20 cellular contexts compared by ENCODE assay signal in genomic region chr3:4804161-4805058, GRCh38.
A peak's percentile ranks its signal among the peaks of the same experiment; 100 is the strongest.
DNase-seq lines count a peak whose midpoint lies in the region; ATAC-seq, FAIRE-seq and TF ChIP-seq lines count a peak whose summit lies in the region.
"Had no signal": no experiment of that assay in that cellular context is flagged by ENCODE, and none has a peak within 500 bp of the region (broad histone marks: within the 10 kb centered on the region; RNA-seq: fewer than 3 reads in every experiment).

No MANE protein-coding gene starts in this region.

- ATAC-seq in activated CD8-positive, alpha-beta memory T cell treated with anti-CD3 and anti-CD28 coated beads, Interleukin-2, amount 10 ng/mL, durations not matched to agents 7 days and 5 days: peak; percentile 27
- no peak for ATAC-seq in activated naive CD8-positive, alpha-beta T cell treated with anti-CD3 and anti-CD28 coated beads, Interleukin-2, amount 10 ng/mL, durations not matched to agents 7 days and 5 days (ENCODE audit: low read depth)
- ATAC-seq in pancreas: no peak
- ATAC-seq: left cardiac atrium had no signal

- no peak for FAIRE-seq in pancreas (lab: Jason Lieb, UNC)

- H3K36me3 ChIP-seq in KOPT-K1 (ENCODE audit: insufficient read depth, low read length): peaks cover 15% of the 10 kb centered on the region; the same call in 1 of the 2 replicates
- no peaks in the 10 kb centered on the region for H3K36me3 ChIP-seq in pancreas
- H3K36me3 ChIP-seq: HAP-1, SJSA1, transverse colon had no signal

- CTCF ChIA-PET in activated CD8-positive, alpha-beta memory T cell treated with anti-CD3 and anti-CD28 coated beads, Interleukin-2, amount 10 ng/mL, durations not matched to agents 7 days and 5 days (lab: Charles Lee): interaction anchor here (0.8 to 1.5 kb wide), 4 partner anchors 11 to 93 kb away, joined by 3 to 4 read pairs (median 3); no protein-coding TSS in a partner anchor
- CTCF ChIA-PET in HEK293T (lab: Yijun Ruan, JAX): no interaction called here

- no peak for DNase-seq in activated CD8-positive, alpha-beta memory T cell treated with anti-CD3 and anti-CD28 coated beads, Interleukin-2, amount 10 ng/mL, durations not matched to agents 7 days and 5 days
- DNase-seq in activated CD8-positive, alpha-beta memory T cell treated with anti-CD3 and anti-CD28 coated beads for 24 hours: no peak
- DNase-seq in activated naive CD8-positive, alpha-beta T cell treated with anti-CD3 and anti-CD28 coated beads, Interleukin-2, amount 10 ng/mL, durations not matched to agents 7 days and 5 days: no peak
- DNase-seq in posterior cingulate gyrus (peak in 6 of 10 donors; percentile 29 to 92 (median 52)), pancreas (no peak), NCI-H345 treated with DMSO at 0.1 percent for 48 hours (lab: John Stamatoyannopoulos, UW; ENCODE audit: unreplicated experiment) (no peak), HEK293T (ENCODE audit: extremely low spot score) (no peak)
- DNase-seq: central memory CD4-positive, alpha-beta T cell; DMS79; hypothalamus; left cardiac atrium; NCI-H187; NCI-H526; transverse colon had no signal

- intact Hi-C loops in posterior cingulate gyrus (cut with DNase I): no loop called here
- intact Hi-C loops in pancreas (cut with DNase I): no loop called here

- H3K27ac ChIP-seq in KOPT-K1 (ENCODE audit: low read depth, low read length, poor library complexity, severe bottlenecking) (peak overlapping the region; percentile 41), pancreas (no peak overlapping the region)
- H3K27ac ChIP-seq: right atrium auricular region, SJSA1, transverse colon had no signal

- no peak for TF ChIP-seq CTCF in pancreas (IDR thresholded peaks at IDR 0.05)

- H3K9me3 ChIP-seq in KOPT-K1 (ENCODE audit: insufficient read depth, low read length, poor library complexity, severe bottlenecking): peaks cover 7% of the 10 kb centered on the region
- no peaks in the 10 kb centered on the region for H3K9me3 ChIP-seq in pancreas
- H3K9me3 ChIP-seq: HAP-1, right atrium auricular region, SJSA1, transverse colon had no signal

- H3K4me1 Mint-ChIP-seq in activated CD8-positive, alpha-beta memory T cell treated with anti-CD3 and anti-CD28 coated beads, Interleukin-2, amount 10 ng/mL, durations not matched to agents 7 days and 5 days: peaks cover 51% of the 10 kb centered on the region
- peaks cover 19% of the 10 kb centered on the region for H3K4me1 Mint-ChIP-seq in activated naive CD8-positive, alpha-beta T cell treated with anti-CD3 and anti-CD28 coated beads, Interleukin-2, amount 10 ng/mL, durations not matched to agents 7 days and 5 days
- H3K4me1 Mint-ChIP-seq: mesothelial cell of epicardium had no signal

- H3K4me3 ChIP-seq in pancreas: no peak overlapping the region
- H3K4me3 ChIP-seq: HAP-1, right atrium auricular region, SJSA1, transverse colon had no signal

- no peaks in the 10 kb centered on the region for H3K9me3 Mint-ChIP-seq in activated CD8-positive, alpha-beta memory T cell treated with anti-CD3 and anti-CD28 coated beads, Interleukin-2, amount 10 ng/mL, durations not matched to agents 7 days and 5 days (ENCODE audit: low read depth)
- H3K9me3 Mint-ChIP-seq in activated naive CD8-positive, alpha-beta T cell treated with anti-CD3 and anti-CD28 coated beads, Interleukin-2, amount 10 ng/mL, durations not matched to agents 7 days and 5 days: peaks cover 7% of the 10 kb centered on the region
- H3K9me3 Mint-ChIP-seq: CD14-positive monocyte, mesothelial cell of epicardium had no signal

- 94 to 97% methylated on average over 14 of the region's 14 CpGs for WGBS in pancreas, 2 donors

- POLR2A ChIA-PET in activated naive CD8-positive, alpha-beta T cell treated with anti-CD3 and anti-CD28 coated beads, Interleukin-2, amount 10 ng/mL, durations not matched to agents 7 days and 5 days (lab: Charles Lee): no interaction called here
- POLR2A ChIA-PET in HEK293T (lab: Yijun Ruan, JAX): no interaction called here

- H3K4me1 ChIP-seq in pancreas: peaks cover 5 to 10% (median 8%) of the 10 kb centered on the region in 3 donors
- H3K4me1 ChIP-seq: HAP-1, transverse colon had no signal

- no peaks in the 10 kb centered on the region for H3K27me3 Mint-ChIP-seq in activated CD8-positive, alpha-beta memory T cell treated with anti-CD3 and anti-CD28 coated beads, Interleukin-2, amount 10 ng/mL, durations not matched to agents 7 days and 5 days
- H3K27me3 Mint-ChIP-seq in activated naive CD8-positive, alpha-beta T cell treated with anti-CD3 and anti-CD28 coated beads, Interleukin-2, amount 10 ng/mL, durations not matched to agents 7 days and 5 days: no peaks in the 10 kb centered on the region

- peaks cover 89% of the 10 kb centered on the region for H3K36me3 Mint-ChIP-seq in activated CD8-positive, alpha-beta memory T cell treated with anti-CD3 and anti-CD28 coated beads, Interleukin-2, amount 10 ng/mL, durations not matched to agents 7 days and 5 days
- peaks cover 83% of the 10 kb centered on the region for H3K36me3 Mint-ChIP-seq in activated naive CD8-positive, alpha-beta T cell treated with anti-CD3 and anti-CD28 coated beads, Interleukin-2, amount 10 ng/mL, durations not matched to agents 7 days and 5 days

- H3K4me3 Mint-ChIP-seq in activated CD8-positive, alpha-beta memory T cell treated with anti-CD3 and anti-CD28 coated beads, Interleukin-2, amount 10 ng/mL, durations not matched to agents 7 days and 5 days: no peak overlapping the region
- H3K4me3 Mint-ChIP-seq in activated naive CD8-positive, alpha-beta T cell treated with anti-CD3 and anti-CD28 coated beads, Interleukin-2, amount 10 ng/mL, durations not matched to agents 7 days and 5 days: no peak overlapping the region
- H3K4me3 Mint-ChIP-seq: CD14-positive monocyte, mesothelial cell of epicardium had no signal

- peak overlapping the region; percentile 84 for H3K27ac Mint-ChIP-seq in activated CD8-positive, alpha-beta memory T cell treated with anti-CD3 and anti-CD28 coated beads, Interleukin-2, amount 10 ng/mL, durations not matched to agents 7 days and 5 days
- H3K27ac Mint-ChIP-seq in activated naive CD8-positive, alpha-beta T cell treated with anti-CD3 and anti-CD28 coated beads, Interleukin-2, amount 10 ng/mL, durations not matched to agents 7 days and 5 days: peak overlapping the region; percentile 19
- H3K27ac Mint-ChIP-seq: mesothelial cell of epicardium had no signal

- no peaks in the 10 kb centered on the region for H3K27me3 ChIP-seq in pancreas
- H3K27me3 ChIP-seq: right atrium auricular region, SJSA1, transverse colon had no signal

TF ChIP-seq in HEK293T, 16 proteins besides CTCF, POLR2A, EP300 and RAD21:
- TF ChIP-seq BHLHE40 (IDR thresholded peaks at IDR 0.05; ENCODE audit: borderline replicate concordance) (no peak), FOXK2 (IDR thresholded peaks at IDR 0.05) (no peak), TARDBP (IDR thresholded peaks at IDR 0.05) (no peak), ARNT (IDR thresholded peaks at IDR 0.05) (no peak), FOXA1 (IDR thresholded peaks at IDR 0.05) (no peak), LEF1 (IDR thresholded peaks at IDR 0.05; ENCODE audit: borderline replicate concordance) (no peak), FOXM1 (IDR thresholded peaks at IDR 0.05; ENCODE audit: borderline replicate concordance) (no peak), CTBP1 (IDR thresholded peaks at IDR 0.05; ENCODE audit: borderline replicate concordance) (no peak), ELF4 (IDR thresholded peaks at IDR 0.05) (no peak), SP1 (IDR thresholded peaks at IDR 0.05) (no peak), SUZ12 (IDR thresholded peaks at IDR 0.05) (no peak)

Comparison
In these comparisons a context has a peak if more than half of its experiments do, and no peak if none do; other contexts are left out.
1. DNase-seq: peak in posterior cingulate gyrus (6 of 10); none in activated CD8-positive, alpha-beta memory T cell treated with anti-CD3 and anti-CD28 coated beads, Interleukin-2, amount 10 ng/mL, durations not matched to agents 7 days and 5 days (single experiment), activated CD8-positive, alpha-beta memory T cell treated with anti-CD3 and anti-CD28 coated beads for 24 hours (single experiment), activated naive CD8-positive, alpha-beta T cell treated with anti-CD3 and anti-CD28 coated beads, Interleukin-2, amount 10 ng/mL, durations not matched to agents 7 days and 5 days (single experiment), pancreas (0 of 6), NCI-H345 treated with DMSO at 0.1 percent for 48 hours (single experiment) and HEK293T (single experiment).